11 cellular contexts compared by ENCODE assay signal in the genomic region with DNA sequence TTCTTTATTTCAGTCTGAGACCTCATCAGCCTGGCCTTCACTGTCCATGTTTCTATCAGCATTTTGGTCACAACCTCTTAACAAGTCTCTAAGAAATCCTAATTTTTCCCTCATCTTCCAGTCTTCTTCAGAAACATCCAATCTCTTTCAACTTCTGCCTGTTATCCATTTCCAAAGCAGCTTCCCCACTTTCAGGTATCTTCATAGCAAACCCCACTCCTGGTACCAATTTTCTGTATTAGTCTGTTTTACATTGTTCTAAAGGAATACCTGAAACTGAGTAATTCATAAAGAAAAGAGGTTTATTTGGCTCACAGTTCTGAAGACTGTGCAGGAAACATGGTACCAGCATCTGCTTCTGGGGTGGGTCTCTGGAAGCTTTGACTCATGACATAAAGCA. TPM values are rescaled to one million over a fixed set of nuclear protein-coding genes. Genes with fewer than 3 reads are reported as not detected.
"Had no signal": no experiment of that assay in that cellular context is flagged by ENCODE, and none has a peak within 500 bp of the region (broad histone marks: within the 10 kb centered on the region; RNA-seq: fewer than 3 reads in every experiment).

No MANE protein-coding gene starts in this region.

- ATAC-seq: GM23338, HepG2 had no signal

- H3K4me3 ChIP-seq: GM23338 had no signal

- H3K4me3 Mint-ChIP-seq: GM23338, H9, HFFc6, IgD-negative memory B cell had no signal

- H3K4me2 ChIP-seq: GM23338 had no signal

- H3K27ac Mint-ChIP-seq: GM23338, H9, HFFc6, IgD-negative memory B cell had no signal

- H3K27ac ChIP-seq: HL-60 had no signal

- DNase-seq: H9, HCEC 1CT, HFFc6, KG1 had no signal

- H2AFZ ChIP-seq: GM23338 had no signal

- FAIRE-seq: H1, H54, HepG2 had no signal

- H3K4me1 Mint-ChIP-seq: GM23338, H9, IgD-negative memory B cell had no signal

RNA-seq across cellular contexts. Expression of a gene that starts 8.1 kb away (rescaled TPM):
- total RNA-seq: GM23338, H1, H9, HepG2, HFFc6, HT1080 had no signal
- polyA plus RNA-seq: GM23338, H1, HepG2, IgD-negative memory B cell had no signal

RNA-seq across cellular contexts. Expression of a gene that starts 43.7 kb away (rescaled TPM):
- total RNA-seq: GM23338, H1, H9, HepG2, HFFc6, HT1080 had no signal
- polyA plus RNA-seq: GM23338, H1, HepG2, IgD-negative memory B cell had no signal
